Comparison of ENCODE assay signal across 1 cellular context in the genomic region with DNA sequence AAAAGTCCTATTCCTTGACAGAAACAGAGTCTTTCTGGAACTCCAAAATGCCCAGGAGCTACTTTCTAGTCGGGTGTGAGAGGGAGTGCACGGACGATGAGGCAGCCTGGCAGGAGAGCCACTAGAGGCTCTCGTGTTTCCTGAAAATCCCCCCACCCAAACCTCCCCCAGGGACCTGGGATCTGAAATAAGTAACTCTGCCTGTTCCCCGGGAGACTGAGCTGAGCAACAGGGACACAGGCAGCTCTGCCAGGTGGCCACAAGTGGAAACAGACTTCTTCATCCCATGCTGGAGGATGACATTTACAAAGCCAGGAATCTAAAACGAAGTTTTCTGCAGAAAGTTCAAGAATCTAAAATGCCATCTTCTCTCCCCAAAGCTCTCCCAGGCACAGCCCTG.
TF ChIP-seq lines count a peak whose summit lies in the region.

No MANE protein-coding gene starts in this region.

TF ChIP-seq in HepG2, 621 proteins besides CTCF, POLR2A, EP300 and RAD21 (continued from another document):
- no peak for TF ChIP-seq ZNF724P (CRISPR knock-in tag; IDR thresholded peaks at IDR 0.05; ENCODE audit: borderline replicate concordance)
- no peak for TF ChIP-seq ZNF274 (CRISPR knock-in tag; IDR thresholded peaks at IDR 0.05)
- TF ChIP-seq, protein P1, sequence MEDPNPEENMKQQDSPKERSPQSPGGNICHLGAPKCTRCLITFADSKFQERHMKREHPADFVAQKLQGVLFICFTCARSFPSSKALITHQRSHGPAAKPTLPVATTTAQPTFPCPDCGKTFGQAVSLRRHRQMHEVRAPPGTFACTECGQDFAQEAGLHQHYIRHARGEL (CRISPR knock-in tag; IDR thresholded peaks at IDR 0.05), result no peak
- no peak for TF ChIP-seq ZNF597 (CRISPR knock-in tag; IDR thresholded peaks at IDR 0.05)
- no peak for TF ChIP-seq RAD51 (IDR thresholded peaks at IDR 0.05; ENCODE audit: borderline replicate concordance)
- no peak for TF ChIP-seq MYPOP (CRISPR knock-in tag; IDR thresholded peaks at IDR 0.05)
- no peak for TF ChIP-seq THYN1 (CRISPR knock-in tag; IDR thresholded peaks at IDR 0.05; ENCODE audit: borderline replicate concordance, low read depth)
- TF ChIP-seq CBFB (CRISPR knock-in tag; IDR thresholded peaks at IDR 0.05), result no peak
- TF ChIP-seq RFX5 (IDR thresholded peaks at IDR 0.05; ENCODE audit: low read depth, low read length), result no peak
- no peak for TF ChIP-seq SRSF4 (IDR thresholded peaks at IDR 0.05; ENCODE audit: low read depth, low read length, poor library complexity, severe bottlenecking)
